8 cellular contexts compared by ENCODE assay signal in the genomic region with DNA sequence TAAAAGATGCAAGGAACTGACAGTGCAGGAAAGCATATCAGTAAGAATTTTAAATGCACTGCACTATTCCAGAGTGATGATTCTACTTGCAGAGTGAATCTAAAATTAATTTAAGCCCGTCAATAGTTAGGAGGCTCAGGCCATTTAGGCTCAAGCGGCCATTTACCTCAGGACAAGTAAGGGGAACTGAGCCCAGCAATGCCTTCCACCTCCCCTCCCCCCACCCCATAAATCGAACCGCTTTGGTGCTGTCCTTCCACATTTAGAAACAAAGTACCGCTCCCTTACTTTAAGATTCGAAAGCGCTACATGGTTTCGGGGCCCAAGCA. TPM values are rescaled to one million over a fixed set of nuclear protein-coding genes. Genes with fewer than 3 reads are reported as not detected.
DNase-seq lines count a peak whose midpoint lies in the region; ATAC-seq and TF ChIP-seq lines count a peak whose summit lies in the region.

No MANE protein-coding gene starts in this region.

- H3K4me3 Mint-ChIP-seq in CD4-positive, CD25-positive, alpha-beta regulatory T cell, result peak overlapping the region; percentile 98 to 99 (median 98)

- peaks cover 6% of the 10 kb centered on the region for H3K4me1 ChIP-seq in CD4-positive, CD25-positive, alpha-beta regulatory T cell (ENCODE audit: control insufficient read depth, insufficient read depth, low read length, poor library complexity, severe bottlenecking)
- H3K4me1 ChIP-seq in adipocyte (ENCODE audit: control insufficient read depth, insufficient read depth, low read length) (peaks cover 3% of the 10 kb centered on the region), iPS-18a (ENCODE audit: control insufficient read depth, low read depth, low read length) (peaks cover 7% of the 10 kb centered on the region), smooth muscle cell (ENCODE audit: low read depth) (peaks cover 5% of the 10 kb centered on the region)

- no peak for ATAC-seq in CD4-positive, CD25-positive, alpha-beta regulatory T cell (ENCODE audit: low read depth in 2 of 2)
- ATAC-seq in HG02885 (IDR thresholded peaks at IDR 0.05; ENCODE audit: poor library complexity, unreplicated experiment), result peak; percentile 20
- no peak for ATAC-seq in HG03457 (IDR thresholded peaks at IDR 0.05; ENCODE audit: unreplicated experiment)

- WGBS in smooth muscle cell (ENCODE audit: low lambda C conversion rate), result 39% methylated on average over 8 of the region's 8 CpGs

- peaks cover 0 to 47% (median 31%) of the 10 kb centered on the region in 4 donors for H3K4me1 Mint-ChIP-seq in CD4-positive, CD25-positive, alpha-beta regulatory T cell

- no peaks in the 10 kb centered on the region for H3K27me3 Mint-ChIP-seq in CD4-positive, CD25-positive, alpha-beta regulatory T cell

- H3K9me3 ChIP-seq in CD4-positive, CD25-positive, alpha-beta regulatory T cell (ENCODE audit: control insufficient read depth in 2 of 2, low read length in 2 of 2), result no peaks in the 10 kb centered on the region
- no peaks in the 10 kb centered on the region for H3K9me3 ChIP-seq in adipocyte (ENCODE audit: control insufficient read depth, low read length)
- no peaks in the 10 kb centered on the region for H3K9me3 ChIP-seq in iPS-18a (ENCODE audit: control insufficient read depth, low read depth, low read length)
- no peaks in the 10 kb centered on the region for H3K9me3 ChIP-seq in smooth muscle cell (replicated peaks; ENCODE audit: low read depth)

- no peaks in the 10 kb centered on the region for H3F3A ChIP-seq in smooth muscle cell (ENCODE audit: low read depth)

- H3K4me2 ChIP-seq in smooth muscle cell, result peak overlapping the region; percentile 82

- H2AFZ ChIP-seq in smooth muscle cell (ENCODE audit: low read depth), result peak overlapping the region; percentile 75

- no peaks in the 10 kb centered on the region for H3K27me3 ChIP-seq in CD4-positive, CD25-positive, alpha-beta regulatory T cell (ENCODE audit: control insufficient read depth, insufficient read depth, low read length)
- H3K27me3 ChIP-seq in adipocyte (replicated peaks; ENCODE audit: control insufficient read depth, insufficient read depth, low read length), result peaks cover 3% of the 10 kb centered on the region
- no peaks in the 10 kb centered on the region for H3K27me3 ChIP-seq in iPS-18a (ENCODE audit: control insufficient read depth, insufficient read depth, low read length)
- no peaks in the 10 kb centered on the region for H3K27me3 ChIP-seq in smooth muscle cell (ENCODE audit: low read depth)

- no peak for TF ChIP-seq CTCF in smooth muscle cell (IDR thresholded peaks at IDR 0.05; ENCODE audit: borderline replicate concordance, insufficient read depth, poor library complexity, severe bottlenecking)

- H3K36me3 ChIP-seq in CD4-positive, CD25-positive, alpha-beta regulatory T cell (ENCODE audit: control insufficient read depth, insufficient read depth, low read length), result peaks cover 32% of the 10 kb centered on the region
- H3K36me3 ChIP-seq in adipocyte (ENCODE audit: control insufficient read depth, insufficient read depth, low read length, severe bottlenecking), result peaks cover 36% of the 10 kb centered on the region
- peaks cover 35% of the 10 kb centered on the region for H3K36me3 ChIP-seq in iPS-18a (ENCODE audit: control insufficient read depth, low read depth, low read length)
- no peaks in the 10 kb centered on the region for H3K36me3 ChIP-seq in smooth muscle cell (ENCODE audit: low read depth)

- H3K36me3 Mint-ChIP-seq in CD4-positive, CD25-positive, alpha-beta regulatory T cell, result peaks cover 15% of the 10 kb centered on the region

- H4K20me1 ChIP-seq in smooth muscle cell (ENCODE audit: low read depth), result no peaks in the 10 kb centered on the region

- peaks cover 0 to 2% (median 0%) of the 10 kb centered on the region in 7 donors for H3K9me3 Mint-ChIP-seq in CD4-positive, CD25-positive, alpha-beta regulatory T cell

- peak overlapping the region in 2 of 3 donors; percentile 2 to 93 for H3K27ac Mint-ChIP-seq in CD4-positive, CD25-positive, alpha-beta regulatory T cell

- H3K27ac ChIP-seq in CD4-positive, CD25-positive, alpha-beta regulatory T cell (ENCODE audit: insufficient read depth, low read length, poor library complexity, severe bottlenecking), result peak overlapping the region; percentile 51
- H3K27ac ChIP-seq in iPS-18a (ENCODE audit: low read length) (peak overlapping the region; percentile 84), smooth muscle cell (ENCODE audit: low read depth) (no peak overlapping the region)

- H3K4me3 ChIP-seq in CD4-positive, CD25-positive, alpha-beta regulatory T cell (ENCODE audit: low read depth, low read length), result peak overlapping the region; percentile 84
- peak overlapping the region; percentile 86 for H3K4me3 ChIP-seq in adipocyte (ENCODE audit: low read length)
- peak overlapping the region; percentile 76 for H3K4me3 ChIP-seq in iPS-18a (ENCODE audit: low read length)
- H3K4me3 ChIP-seq in smooth muscle cell, result peak overlapping the region; percentile 70

- no peak for DNase-seq in CD4-positive, CD25-positive, alpha-beta regulatory T cell
- DNase-seq in adipocyte (ENCODE audit: low read depth) (peak; percentile 37), smooth muscle cell (lab: John Stamatoyannopoulos, UW; ENCODE audit: unreplicated experiment) (no peak), T-helper 9 cell (no peak)
- no peak for DNase-seq in stimulated activated CD4-positive, alpha-beta T cell treated with anti-CD3 and anti-CD28 coated beads, Interleukin-2, amount 100 ng/mL, for 24 hours

- peaks cover 8% of the 10 kb centered on the region for H3K79me2 ChIP-seq in smooth muscle cell (ENCODE audit: low read depth)

- H3K9ac ChIP-seq in adipocyte (ENCODE audit: low read length) (peak overlapping the region; percentile 87), iPS-18a (ENCODE audit: low read length) (peak overlapping the region; percentile 96), smooth muscle cell (ENCODE audit: low read depth) (peak overlapping the region; percentile 71)

RNA-seq across cellular contexts. Expression of gene RBM41, which starts 0.7 kb away (rescaled TPM):
- total RNA-seq in CD4-positive, CD25-positive, alpha-beta regulatory T cell, result 16.8 TPM
- polyA plus RNA-seq in CD4-positive, CD25-positive, alpha-beta regulatory T cell, result 10 to 100 TPM in 2 of 4 donors, 1 to 10 TPM in 2; 5.3 to 10.3 (median 9.6) TPM
- total RNA-seq in smooth muscle cell, result 12.1 TPM in 2 replicates
- 6.5 and 13.8 TPM in 2 replicates for polyA plus RNA-seq in smooth muscle cell
